In genomic region chr4:77844363-77844762, GRCh38 we compare ENCODE assay signal across 27 cellular contexts.
"Had no signal": no experiment of that assay in that cellular context is flagged by ENCODE, and none has a peak within 500 bp of the region (broad histone marks: within the 10 kb centered on the region; RNA-seq: fewer than 3 reads in every experiment).

No MANE protein-coding gene starts in this region.

- H3K4me3 Mint-ChIP-seq: activated B cell treated with CpG ODN at 0.5 μM for 24 hours; activated naive CD4-positive, alpha-beta T cell treated with anti-CD3 and anti-CD28 coated beads for 36 hours; activated T-cell treated with anti-CD3 and anti-CD28 coated beads, Interleukin-2, amount 50 U/mL, for 4 hours; brain; central memory CD8-positive, alpha-beta T cell; T-cell had no signal

- H3K4me1 Mint-ChIP-seq: activated B cell treated with CpG ODN at 0.5 μM for 24 hours, brain had no signal

- H3K36me3 Mint-ChIP-seq: brain, T-cell had no signal

- H3K27me3 Mint-ChIP-seq: activated B cell treated with CpG ODN at 0.5 μM for 24 hours; activated CD4-positive, alpha-beta T cell treated with anti-CD3 and anti-CD28 coated beads, Interleukin-2, amount 10 ng/mL, durations not matched to agents 24 days and 14 days; central memory CD8-positive, alpha-beta T cell; T-cell had no signal

- H3K9me3 Mint-ChIP-seq: activated B cell treated with CpG ODN at 0.5 μM for 24 hours; activated naive CD4-positive, alpha-beta T cell treated with anti-CD3 and anti-CD28 coated beads for 36 hours; activated T-cell treated with anti-CD3 and anti-CD28 coated beads, Interleukin-2, amount 50 U/mL, for 4 hours; central memory CD8-positive, alpha-beta T cell; T-cell had no signal

- DNase-seq: activated B cell treated with CpG ODN at 0.5 μM for 24 hours; activated CD4-positive, alpha-beta T cell treated with anti-CD3 and anti-CD28 coated beads for 1 hour; activated CD4-positive, alpha-beta T cell treated with anti-CD3 and anti-CD28 coated beads, Interleukin-2, amount 10 ng/mL, durations not matched to agents 24 days and 14 days; activated CD4-positive, alpha-beta T cell treated with anti-CD3 and anti-CD28 coated beads, Interleukin-2, amount 50 U/mL, for 48 hours; activated CD8-positive, alpha-beta memory T cell treated with anti-CD3 and anti-CD28 coated beads, Interleukin-2, amount 50 U/mL, for 48 hours; activated effector memory CD4-positive, alpha-beta T cell treated with anti-CD3 and anti-CD28 coated beads, Interleukin-2, amount 50 U/mL, for 16 hours; activated naive CD4-positive, alpha-beta T cell treated with anti-CD3 and anti-CD28 coated beads for 36 hours; activated T-cell treated with anti-CD3 and anti-CD28 coated beads, Interleukin-2, amount 50 U/mL, for 4 hours; amygdala; IMR-90; KG1; NCI-H1048; NCI-H1930; NCI-H2171; NCI-H2227 treated with DMSO at 0.1 percent for 48 hours; NCI-H446 treated with DMSO at 0.1 percent for 48 hours; NCI-H526; NCI-H774; RPMI8226; T-cell; T-helper 2 cell; T1000 had no signal

- ATAC-seq: Panc1, Right ventricle myocardium inferior, T-cell had no signal

- H3K4me3 ChIP-seq: SK-N-MC had no signal

- H3K27ac ChIP-seq: SK-N-MC had no signal

- H3K27ac Mint-ChIP-seq: activated B cell treated with CpG ODN at 0.5 μM for 24 hours, brain, T-cell had no signal
